In genomic region chr7:27100601-27101187, GRCh38 we compare ENCODE assay signal across 18 cellular contexts. TPM values are rescaled to one million over a fixed set of nuclear protein-coding genes. Genes with fewer than 3 reads are reported as not detected.
DNase-seq lines count a peak whose midpoint lies in the region; ATAC-seq and TF ChIP-seq lines count a peak whose summit lies in the region.
"Had no signal": no experiment of that assay in that cellular context is flagged by ENCODE, and none has a peak within 500 bp of the region (broad histone marks: within the 10 kb centered on the region; RNA-seq: fewer than 3 reads in every experiment).

No MANE protein-coding gene starts in this region.

- H3K27me3 Mint-ChIP-seq in MCF 10A (ENCODE audit: insufficient read depth, unreplicated experiment) (no peaks in the 10 kb centered on the region), natural killer cell (ENCODE audit: low read depth in 2 of 2) (peaks cover 46 to 72% of the 10 kb centered on the region in 2 donors)

- H3K4me1 Mint-ChIP-seq in MCF 10A (ENCODE audit: insufficient read depth, unreplicated experiment) (peaks cover 60% of the 10 kb centered on the region), natural killer cell (peaks cover 49 to 51% of the 10 kb centered on the region in 2 donors)

- no peaks in the 10 kb centered on the region for H3K36me3 ChIP-seq in iPS-20b (ENCODE audit: insufficient read depth, low read depth, low read length)
- H3K36me3 ChIP-seq: BLaER1 treated with 17β-estradiol and CSF1 and Interleukin-3, amounts not matched to agents 10 nM and 100 nM; prostate gland had no signal

- no peak for TF ChIP-seq CTCF in MCF 10A (IDR thresholded peaks at IDR 0.05; ENCODE audit: unreplicated experiment)
- no peak for TF ChIP-seq CTCF in natural killer cell (IDR thresholded peaks at IDR 0.05)
- no peak for TF ChIP-seq CTCF in GM13977 (IDR thresholded peaks at IDR 0.05; ENCODE audit: extremely low read depth, insufficient read depth, missing control alignments)

- intact Hi-C loops in MCF 10A (cut with micrococcal nuclease) (no loop called here), natural killer cell (cut with micrococcal nuclease) (no loop called here)

- no TSS peak for BruUV-seq in MCF 10A (replicated peaks; lab: Mats Ljungman, UMichigan)

- H3K4me3 Mint-ChIP-seq in MCF 10A (ENCODE audit: unreplicated experiment) (peak overlapping the region; percentile 83), natural killer cell (no peak overlapping the region)
- H3K4me3 Mint-ChIP-seq: activated naive CD8-positive, alpha-beta T cell had no signal

- POLR2A ChIA-PET in MCF 10A (lab: Yijun Ruan, JAX), result interaction anchor here (0.5 to 12.8 kb wide), 11 partner anchors 7 to 640 kb away, joined by 3 to 663 read pairs (median 42); partner anchors contain the start of genes HOXA5 and SKAP2

- H3K27ac ChIP-seq in iPS-20b (ENCODE audit: low read length) (no peak overlapping the region), skin epidermis (peak overlapping the region in 6 of 21 experiments; percentile 25 to 74 (median 50))
- H3K27ac ChIP-seq: BLaER1 treated with 17β-estradiol and CSF1 and Interleukin-3, amounts not matched to agents 10 nM and 100 nM; prostate gland; testis had no signal

- 0 out of 2 replicates have a peak overlapping the region, but pooled peaks have one; percentile 8 for H3K9ac ChIP-seq in iPS-20b (ENCODE audit: low read depth, low read length)
- H3K9ac ChIP-seq: BLaER1 treated with 17β-estradiol and CSF1 and Interleukin-3, amounts not matched to agents 10 nM and 100 nM had no signal

- H3K36me3 Mint-ChIP-seq in MCF 10A (ENCODE audit: insufficient read depth, unreplicated experiment), result peaks cover 47% of the 10 kb centered on the region
- H3K36me3 Mint-ChIP-seq in natural killer cell, result peaks cover 36% of the 10 kb centered on the region

- H3K4me1 ChIP-seq in iPS-20b (ENCODE audit: insufficient read depth, low read length), result peaks cover 15% of the 10 kb centered on the region
- H3K4me1 ChIP-seq: BLaER1 treated with 17β-estradiol and CSF1 and Interleukin-3, amounts not matched to agents 10 nM and 100 nM; testis had no signal

- H3K4me3 ChIP-seq in iPS-20b (ENCODE audit: low read length) (peak overlapping the region; percentile 43), skin epidermis (peak overlapping the region in 4 of 7 experiments; percentile 29 to 42 (median 32))
- H3K4me3 ChIP-seq: BLaER1 treated with 17β-estradiol and CSF1 and Interleukin-3, amounts not matched to agents 10 nM and 100 nM; prostate gland; testis had no signal

- H3K9me3 Mint-ChIP-seq in MCF 10A (ENCODE audit: unreplicated experiment) (no peaks in the 10 kb centered on the region), natural killer cell (no peaks in the 10 kb centered on the region)

- peak overlapping the region; percentile 99 for H3K27ac Mint-ChIP-seq in MCF 10A (ENCODE audit: low read depth, unreplicated experiment)
- H3K27ac Mint-ChIP-seq in natural killer cell, result no peak overlapping the region
- H3K27ac Mint-ChIP-seq: activated naive CD8-positive, alpha-beta T cell had no signal

- H3K9me3 ChIP-seq in iPS-20b (ENCODE audit: insufficient read depth, low read depth, low read length), result peaks cover 4% of the 10 kb centered on the region; the same call in 1 of the 2 replicates
- H3K9me3 ChIP-seq: prostate gland, testis had no signal

- CTCF ChIA-PET in MCF 10A (lab: Yijun Ruan, JAX), result interaction anchor here (0.6 to 6.6 kb wide), 12 partner anchors 9 to 418 kb away, joined by 3 to 198 read pairs (median 8); partner anchors contain the start of genes HOXA4 and HOXA5

- DNase-seq in HT-29 (ENCODE audit: low spot score) (peak; percentile 39), MCF 10A (ENCODE audit: unreplicated experiment) (peak; percentile 48), SIG-M5 (lab: John Stamatoyannopoulos, UW) (no peak), natural killer cell (no peak), GM19240 (ENCODE audit: insufficient read length, low spot score) (no peak), GM13977 (ENCODE audit: low spot score) (no peak)
- DNase-seq: activated CD8-positive, alpha-beta memory T cell treated with anti-CD3 and anti-CD28 coated beads for 24 hours; GDM1; islet precursor cell; NCI-H187 treated with DMSO at 0.1 percent for 48 hours; testis had no signal

- in situ Hi-C loops in GM13977 (cut with MboI; ENCODE audit: low pct_unique_long_range_greater_than_20kb, low sequenced_read_pairs, unreplicated experiment), result no loop called here

- no peak for ATAC-seq in natural killer cell

- peaks cover 100% of the 10 kb centered on the region for H3K27me3 ChIP-seq in iPS-20b (ENCODE audit: insufficient read depth, low read length)
- H3K27me3 ChIP-seq: testis had no signal

RNA-seq across cellular contexts. Expression of gene HOXA2, which starts 1.8 kb away (rescaled TPM):
- 6.6 and 7.3 TPM in 2 replicates for total RNA-seq in HT-29 (2014; rRNA removed; shearing (Covaris generic))
- total RNA-seq in MCF 10A (2022), result 1.2 and 1.4 TPM in 2 replicates
- not detected for total RNA-seq in natural killer cell
- total RNA-seq: HT1080; T-helper 2 cell treated with Interferon-gamma antibody and Interleukin-4, amounts not matched to agents 100 ng/mL and 5 ng/mL, for 36 hours had no signal

RNA-seq across cellular contexts. Expression of gene HOXA1, which starts 4.9 kb away (rescaled TPM):
- total RNA-seq in HT-29 (2014; rRNA removed; shearing (Covaris generic)), result 2.0 and 3.9 TPM in 2 replicates
- total RNA-seq in MCF 10A (2022) (5.6 and 7.1 TPM in 2 replicates), natural killer cell (1 to 10 TPM in 2 of 3 donors, under 1 TPM in 1; 0.64 to 1.3 (median 1.1) TPM)

RNA-seq across cellular contexts. Expression of gene HOXA4, which starts 29.9 kb away (rescaled TPM):
- total RNA-seq in HT-29 (2014; rRNA removed; shearing (Covaris generic)), result 2.2 and 3.7 TPM in 2 replicates
- 2.6 and 3.7 TPM in 2 replicates for total RNA-seq in MCF 10A (2022)
- 1 to 10 TPM in 1 of 3 donors, under 1 TPM in 2; 0.52 to 2.1 (median 0.63) TPM for total RNA-seq in natural killer cell

RNA-seq across cellular contexts. Expression of gene HOXA5, which starts 42.8 kb away (rescaled TPM):
- total RNA-seq in HT-29 (2014; rRNA removed; shearing (Covaris generic)), result 22.1 and 29.3 TPM in 2 replicates
- total RNA-seq in MCF 10A (2022) (7.4 and 8.8 TPM in 2 replicates), natural killer cell (10 to 100 TPM in 1 of 3 donors, under 1 TPM in 2; 0.29 to 13.0 (median 0.52) TPM)
- total RNA-seq: T-helper 2 cell treated with Interferon-gamma antibody and Interleukin-4, amounts not matched to agents 100 ng/mL and 5 ng/mL, for 36 hours had no signal

RNA-seq across cellular contexts. Expression of gene HOXA6, which starts 46.9 kb away (rescaled TPM):
- total RNA-seq in HT-29 (2014; rRNA removed; shearing (Covaris generic)), result 25.5 and 28.1 TPM in 2 replicates
- total RNA-seq in MCF 10A (2022) (0.96 and 2.0 TPM in 2 replicates), natural killer cell (under 1 TPM; 0.28 to 0.65 (median 0.43) TPM)
- total RNA-seq: T-helper 2 cell treated with Interferon-gamma antibody and Interleukin-4, amounts not matched to agents 100 ng/mL and 5 ng/mL, for 36 hours; testis had no signal

Comparison
In these comparisons a context has a peak if more than half of its experiments do, and no peak if none do; other contexts are left out.
1. DNase-seq: peak in HT-29 (single experiment) and MCF 10A (single experiment); none in SIG-M5 (single experiment), natural killer cell (single experiment), GM19240 (single experiment) and GM13977 (single experiment).